Comparison of ENCODE assay signal across 1 cellular context in the genomic region with DNA sequence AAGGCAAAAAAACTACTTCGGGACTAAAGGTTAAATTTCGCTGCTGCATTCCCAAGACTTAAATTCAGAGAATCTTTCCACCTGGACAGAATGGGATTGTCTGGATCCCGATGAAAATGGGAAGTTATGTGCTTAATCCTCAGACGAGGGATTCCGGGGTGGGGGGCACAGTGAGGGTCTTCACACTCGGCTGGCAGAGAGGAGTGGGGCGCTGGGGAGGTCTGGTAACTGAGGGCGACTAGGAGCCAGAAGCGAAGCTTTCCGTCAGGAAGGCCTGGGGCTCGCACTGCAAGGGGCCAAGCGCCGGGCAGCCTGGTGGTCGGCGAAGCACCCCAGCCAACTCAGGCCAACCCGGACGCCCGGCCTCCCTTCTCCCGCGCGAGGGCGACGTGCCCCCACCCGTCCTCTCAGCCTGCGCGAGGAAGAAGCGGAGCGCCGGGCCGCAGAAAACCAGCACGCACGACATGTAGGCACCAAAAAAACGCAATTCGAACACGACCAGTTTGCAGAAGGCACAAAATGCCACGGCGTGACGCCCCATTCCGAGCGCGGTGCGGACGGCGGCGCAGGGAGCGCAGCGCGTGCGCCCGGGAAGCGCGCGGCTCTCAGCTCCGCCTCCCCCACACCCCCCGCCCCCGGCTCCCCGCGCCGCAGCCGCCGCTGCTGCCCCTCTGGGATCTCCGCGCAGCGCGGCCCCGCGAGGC.
TF ChIP-seq lines count a peak whose summit lies in the region.

No MANE protein-coding gene starts in this region.

TF ChIP-seq in HEK293, 187 proteins besides CTCF, POLR2A, EP300 and RAD21 (continued from another document and continues in another):
- TF ChIP-seq, protein P1, sequence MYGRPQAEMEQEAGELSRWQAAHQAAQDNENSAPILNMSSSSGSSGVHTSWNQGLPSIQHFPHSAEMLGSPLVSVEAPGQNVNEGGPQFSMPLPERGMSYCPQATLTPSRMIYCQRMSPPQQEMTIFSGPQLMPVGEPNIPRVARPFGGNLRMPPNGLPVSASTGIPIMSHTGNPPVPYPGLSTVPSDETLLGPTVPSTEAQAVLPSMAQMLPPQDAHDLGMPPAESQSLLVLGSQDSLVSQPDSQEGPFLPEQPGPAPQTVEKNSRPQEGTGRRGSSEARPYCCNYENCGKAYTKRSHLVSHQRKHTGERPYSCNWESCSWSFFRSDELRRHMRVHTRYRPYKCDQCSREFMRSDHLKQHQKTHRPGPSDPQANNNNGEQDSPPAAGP (tag by site-specific recombination; IDR thresholded peaks at IDR 0.05): no peak
- no peak for TF ChIP-seq ZNF157 (tag by site-specific recombination; IDR thresholded peaks at IDR 0.05)
- TF ChIP-seq ZNF416 (tag by site-specific recombination; IDR thresholded peaks at IDR 0.05): no peak
- TF ChIP-seq, protein P2, sequence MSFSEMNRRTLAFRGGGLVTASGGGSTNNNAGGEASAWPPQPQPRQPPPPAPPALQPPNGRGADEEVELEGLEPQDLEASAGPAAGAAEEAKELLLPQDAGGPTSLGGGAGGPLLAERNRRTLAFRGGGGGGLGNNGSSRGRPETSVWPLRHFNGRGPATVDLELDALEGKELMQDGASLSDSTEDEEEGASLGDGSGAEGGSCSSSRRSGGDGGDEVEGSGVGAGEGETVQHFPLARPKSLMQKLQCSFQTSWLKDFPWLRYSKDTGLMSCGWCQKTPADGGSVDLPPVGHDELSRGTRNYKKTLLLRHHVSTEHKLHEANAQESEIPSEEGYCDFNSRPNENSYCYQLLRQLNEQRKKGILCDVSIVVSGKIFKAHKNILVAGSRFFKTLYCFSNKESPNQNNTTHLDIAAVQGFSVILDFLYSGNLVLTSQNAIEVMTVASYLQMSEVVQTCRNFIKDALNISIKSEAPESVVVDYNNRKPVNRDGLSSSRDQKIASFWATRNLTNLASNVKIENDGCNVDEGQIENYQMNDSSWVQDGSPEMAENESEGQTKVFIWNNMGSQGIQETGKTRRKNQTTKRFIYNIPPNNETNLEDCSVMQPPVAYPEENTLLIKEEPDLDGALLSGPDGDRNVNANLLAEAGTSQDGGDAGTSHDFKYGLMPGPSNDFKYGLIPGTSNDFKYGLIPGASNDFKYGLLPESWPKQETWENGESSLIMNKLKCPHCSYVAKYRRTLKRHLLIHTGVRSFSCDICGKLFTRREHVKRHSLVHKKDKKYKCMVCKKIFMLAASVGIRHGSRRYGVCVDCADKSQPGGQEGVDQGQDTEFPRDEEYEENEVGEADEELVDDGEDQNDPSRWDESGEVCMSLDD (tag by site-specific recombination; IDR thresholded peaks at IDR 0.05): peak; percentile 76
- no peak for TF ChIP-seq KLF10 (tag by site-specific recombination; IDR thresholded peaks at IDR 0.05)
- TF ChIP-seq, protein P3, sequence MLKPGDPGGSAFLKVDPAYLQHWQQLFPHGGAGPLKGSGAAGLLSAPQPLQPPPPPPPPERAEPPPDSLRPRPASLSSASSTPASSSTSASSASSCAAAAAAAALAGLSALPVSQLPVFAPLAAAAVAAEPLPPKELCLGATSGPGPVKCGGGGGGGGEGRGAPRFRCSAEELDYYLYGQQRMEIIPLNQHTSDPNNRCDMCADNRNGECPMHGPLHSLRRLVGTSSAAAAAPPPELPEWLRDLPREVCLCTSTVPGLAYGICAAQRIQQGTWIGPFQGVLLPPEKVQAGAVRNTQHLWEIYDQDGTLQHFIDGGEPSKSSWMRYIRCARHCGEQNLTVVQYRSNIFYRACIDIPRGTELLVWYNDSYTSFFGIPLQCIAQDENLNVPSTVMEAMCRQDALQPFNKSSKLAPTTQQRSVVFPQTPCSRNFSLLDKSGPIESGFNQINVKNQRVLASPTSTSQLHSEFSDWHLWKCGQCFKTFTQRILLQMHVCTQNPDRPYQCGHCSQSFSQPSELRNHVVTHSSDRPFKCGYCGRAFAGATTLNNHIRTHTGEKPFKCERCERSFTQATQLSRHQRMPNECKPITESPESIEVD (tag by site-specific recombination; IDR thresholded peaks at IDR 0.05): no peak
- TF ChIP-seq RBAK (tag by site-specific recombination; IDR thresholded peaks at IDR 0.05): no peak
- TF ChIP-seq, protein P4, sequence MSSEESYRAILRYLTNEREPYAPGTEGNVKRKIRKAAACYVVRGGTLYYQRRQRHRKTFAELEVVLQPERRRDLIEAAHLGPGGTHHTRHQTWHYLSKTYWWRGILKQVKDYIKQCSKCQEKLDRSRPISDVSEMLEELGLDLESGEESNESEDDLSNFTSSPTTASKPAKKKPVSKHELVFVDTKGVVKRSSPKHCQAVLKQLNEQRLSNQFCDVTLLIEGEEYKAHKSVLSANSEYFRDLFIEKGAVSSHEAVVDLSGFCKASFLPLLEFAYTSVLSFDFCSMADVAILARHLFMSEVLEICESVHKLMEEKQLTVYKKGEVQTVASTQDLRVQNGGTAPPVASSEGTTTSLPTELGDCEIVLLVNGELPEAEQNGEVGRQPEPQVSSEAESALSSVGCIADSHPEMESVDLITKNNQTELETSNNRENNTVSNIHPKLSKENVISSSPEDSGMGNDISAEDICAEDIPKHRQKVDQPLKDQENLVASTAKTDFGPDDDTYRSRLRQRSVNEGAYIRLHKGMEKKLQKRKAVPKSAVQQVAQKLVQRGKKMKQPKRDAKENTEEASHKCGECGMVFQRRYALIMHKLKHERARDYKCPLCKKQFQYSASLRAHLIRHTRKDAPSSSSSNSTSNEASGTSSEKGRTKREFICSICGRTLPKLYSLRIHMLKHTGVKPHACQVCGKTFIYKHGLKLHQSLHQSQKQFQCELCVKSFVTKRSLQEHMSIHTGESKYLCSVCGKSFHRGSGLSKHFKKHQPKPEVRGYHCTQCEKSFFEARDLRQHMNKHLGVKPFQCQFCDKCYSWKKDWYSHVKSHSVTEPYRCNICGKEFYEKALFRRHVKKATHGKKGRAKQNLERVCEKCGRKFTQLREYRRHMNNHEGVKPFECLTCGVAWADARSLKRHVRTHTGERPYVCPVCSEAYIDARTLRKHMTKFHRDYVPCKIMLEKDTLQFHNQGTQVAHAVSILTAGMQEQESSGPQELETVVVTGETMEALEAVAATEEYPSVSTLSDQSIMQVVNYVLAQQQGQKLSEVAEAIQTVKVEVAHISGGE (tag by site-specific recombination; conservative IDR thresholded peaks at IDR 0.05; ENCODE audit: low read depth): peak; percentile 19; the same call in 1 of the 2 replicates
- peak; percentile 56 for TF ChIP-seq ZNF335 (tag by site-specific recombination; conservative IDR thresholded peaks at IDR 0.05)
- TF ChIP-seq ZNF341 (tag by site-specific recombination; IDR thresholded peaks at IDR 0.05; ENCODE audit: low read depth): no peak
- no peak for TF ChIP-seq ZNF654 (tag by site-specific recombination; IDR thresholded peaks at IDR 0.05; ENCODE audit: low read depth)
- TF ChIP-seq ZSCAN23 (tag by site-specific recombination; IDR thresholded peaks at IDR 0.05): no peak
- TF ChIP-seq, protein P5, sequence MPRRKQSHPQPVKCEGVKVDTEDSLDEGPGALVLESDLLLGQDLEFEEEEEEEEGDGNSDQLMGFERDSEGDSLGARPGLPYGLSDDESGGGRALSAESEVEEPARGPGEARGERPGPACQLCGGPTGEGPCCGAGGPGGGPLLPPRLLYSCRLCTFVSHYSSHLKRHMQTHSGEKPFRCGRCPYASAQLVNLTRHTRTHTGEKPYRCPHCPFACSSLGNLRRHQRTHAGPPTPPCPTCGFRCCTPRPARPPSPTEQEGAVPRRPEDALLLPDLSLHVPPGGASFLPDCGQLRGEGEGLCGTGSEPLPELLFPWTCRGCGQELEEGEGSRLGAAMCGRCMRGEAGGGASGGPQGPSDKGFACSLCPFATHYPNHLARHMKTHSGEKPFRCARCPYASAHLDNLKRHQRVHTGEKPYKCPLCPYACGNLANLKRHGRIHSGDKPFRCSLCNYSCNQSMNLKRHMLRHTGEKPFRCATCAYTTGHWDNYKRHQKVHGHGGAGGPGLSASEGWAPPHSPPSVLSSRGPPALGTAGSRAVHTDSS (tag by site-specific recombination; IDR thresholded peaks at IDR 0.05): no peak
- 0 out of 2 replicates have a peak, but pooled peaks have one; percentile 48 for TF ChIP-seq ZNF610 (tag by site-specific recombination; IDR thresholded peaks at IDR 0.05; ENCODE audit: borderline replicate concordance)
- TF ChIP-seq ZFHX2 (tag by site-specific recombination; conservative IDR thresholded peaks at IDR 0.05): peak; percentile 5; the same call in 1 of the 2 replicates
- 0 out of 2 replicates have a peak, but pooled peaks have one; percentile 75 for TF ChIP-seq ZNF501 (tag by site-specific recombination; IDR thresholded peaks at IDR 0.05)
- TF ChIP-seq ZNF292 (tag by site-specific recombination; IDR thresholded peaks at IDR 0.05; ENCODE audit: borderline replicate concordance, low read depth): no peak
- TF ChIP-seq, protein P6, sequence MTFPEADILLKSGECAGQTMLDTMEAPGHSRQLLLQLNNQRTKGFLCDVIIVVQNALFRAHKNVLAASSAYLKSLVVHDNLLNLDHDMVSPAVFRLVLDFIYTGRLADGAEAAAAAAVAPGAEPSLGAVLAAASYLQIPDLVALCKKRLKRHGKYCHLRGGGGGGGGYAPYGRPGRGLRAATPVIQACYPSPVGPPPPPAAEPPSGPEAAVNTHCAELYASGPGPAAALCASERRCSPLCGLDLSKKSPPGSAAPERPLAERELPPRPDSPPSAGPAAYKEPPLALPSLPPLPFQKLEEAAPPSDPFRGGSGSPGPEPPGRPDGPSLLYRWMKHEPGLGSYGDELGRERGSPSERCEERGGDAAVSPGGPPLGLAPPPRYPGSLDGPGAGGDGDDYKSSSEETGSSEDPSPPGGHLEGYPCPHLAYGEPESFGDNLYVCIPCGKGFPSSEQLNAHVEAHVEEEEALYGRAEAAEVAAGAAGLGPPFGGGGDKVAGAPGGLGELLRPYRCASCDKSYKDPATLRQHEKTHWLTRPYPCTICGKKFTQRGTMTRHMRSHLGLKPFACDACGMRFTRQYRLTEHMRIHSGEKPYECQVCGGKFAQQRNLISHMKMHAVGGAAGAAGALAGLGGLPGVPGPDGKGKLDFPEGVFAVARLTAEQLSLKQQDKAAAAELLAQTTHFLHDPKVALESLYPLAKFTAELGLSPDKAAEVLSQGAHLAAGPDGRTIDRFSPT (tag by site-specific recombination; IDR thresholded peaks at IDR 0.05): 0 out of 2 replicates have a peak, but pooled peaks have one; percentile 24
- TF ChIP-seq, protein P7, sequence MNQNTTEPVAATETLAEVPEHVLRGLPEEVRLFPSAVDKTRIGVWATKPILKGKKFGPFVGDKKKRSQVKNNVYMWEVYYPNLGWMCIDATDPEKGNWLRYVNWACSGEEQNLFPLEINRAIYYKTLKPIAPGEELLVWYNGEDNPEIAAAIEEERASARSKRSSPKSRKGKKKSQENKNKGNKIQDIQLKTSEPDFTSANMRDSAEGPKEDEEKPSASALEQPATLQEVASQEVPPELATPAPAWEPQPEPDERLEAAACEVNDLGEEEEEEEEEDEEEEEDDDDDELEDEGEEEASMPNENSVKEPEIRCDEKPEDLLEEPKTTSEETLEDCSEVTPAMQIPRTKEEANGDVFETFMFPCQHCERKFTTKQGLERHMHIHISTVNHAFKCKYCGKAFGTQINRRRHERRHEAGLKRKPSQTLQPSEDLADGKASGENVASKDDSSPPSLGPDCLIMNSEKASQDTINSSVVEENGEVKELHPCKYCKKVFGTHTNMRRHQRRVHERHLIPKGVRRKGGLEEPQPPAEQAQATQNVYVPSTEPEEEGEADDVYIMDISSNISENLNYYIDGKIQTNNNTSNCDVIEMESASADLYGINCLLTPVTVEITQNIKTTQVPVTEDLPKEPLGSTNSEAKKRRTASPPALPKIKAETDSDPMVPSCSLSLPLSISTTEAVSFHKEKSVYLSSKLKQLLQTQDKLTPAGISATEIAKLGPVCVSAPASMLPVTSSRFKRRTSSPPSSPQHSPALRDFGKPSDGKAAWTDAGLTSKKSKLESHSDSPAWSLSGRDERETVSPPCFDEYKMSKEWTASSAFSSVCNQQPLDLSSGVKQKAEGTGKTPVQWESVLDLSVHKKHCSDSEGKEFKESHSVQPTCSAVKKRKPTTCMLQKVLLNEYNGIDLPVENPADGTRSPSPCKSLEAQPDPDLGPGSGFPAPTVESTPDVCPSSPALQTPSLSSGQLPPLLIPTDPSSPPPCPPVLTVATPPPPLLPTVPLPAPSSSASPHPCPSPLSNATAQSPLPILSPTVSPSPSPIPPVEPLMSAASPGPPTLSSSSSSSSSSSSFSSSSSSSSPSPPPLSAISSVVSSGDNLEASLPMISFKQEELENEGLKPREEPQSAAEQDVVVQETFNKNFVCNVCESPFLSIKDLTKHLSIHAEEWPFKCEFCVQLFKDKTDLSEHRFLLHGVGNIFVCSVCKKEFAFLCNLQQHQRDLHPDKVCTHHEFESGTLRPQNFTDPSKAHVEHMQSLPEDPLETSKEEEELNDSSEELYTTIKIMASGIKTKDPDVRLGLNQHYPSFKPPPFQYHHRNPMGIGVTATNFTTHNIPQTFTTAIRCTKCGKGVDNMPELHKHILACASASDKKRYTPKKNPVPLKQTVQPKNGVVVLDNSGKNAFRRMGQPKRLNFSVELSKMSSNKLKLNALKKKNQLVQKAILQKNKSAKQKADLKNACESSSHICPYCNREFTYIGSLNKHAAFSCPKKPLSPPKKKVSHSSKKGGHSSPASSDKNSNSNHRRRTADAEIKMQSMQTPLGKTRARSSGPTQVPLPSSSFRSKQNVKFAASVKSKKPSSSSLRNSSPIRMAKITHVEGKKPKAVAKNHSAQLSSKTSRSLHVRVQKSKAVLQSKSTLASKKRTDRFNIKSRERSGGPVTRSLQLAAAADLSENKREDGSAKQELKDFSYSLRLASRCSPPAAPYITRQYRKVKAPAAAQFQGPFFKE (tag by site-specific recombination; IDR thresholded peaks at IDR 0.05; ENCODE audit: borderline replicate concordance): no peak
- no peak for TF ChIP-seq GLI2 (tag by site-specific recombination; IDR thresholded peaks at IDR 0.05; ENCODE audit: borderline replicate concordance, low read depth)
- no peak for TF ChIP-seq ZNF544 (tag by site-specific recombination; IDR thresholded peaks at IDR 0.05)
- TF ChIP-seq ZNF837 (tag by site-specific recombination; IDR thresholded peaks at IDR 0.05): no peak
- TF ChIP-seq ZNF221 (tag by site-specific recombination; IDR thresholded peaks at IDR 0.05; ENCODE audit: borderline replicate concordance): no peak
- TF ChIP-seq, protein P8, sequence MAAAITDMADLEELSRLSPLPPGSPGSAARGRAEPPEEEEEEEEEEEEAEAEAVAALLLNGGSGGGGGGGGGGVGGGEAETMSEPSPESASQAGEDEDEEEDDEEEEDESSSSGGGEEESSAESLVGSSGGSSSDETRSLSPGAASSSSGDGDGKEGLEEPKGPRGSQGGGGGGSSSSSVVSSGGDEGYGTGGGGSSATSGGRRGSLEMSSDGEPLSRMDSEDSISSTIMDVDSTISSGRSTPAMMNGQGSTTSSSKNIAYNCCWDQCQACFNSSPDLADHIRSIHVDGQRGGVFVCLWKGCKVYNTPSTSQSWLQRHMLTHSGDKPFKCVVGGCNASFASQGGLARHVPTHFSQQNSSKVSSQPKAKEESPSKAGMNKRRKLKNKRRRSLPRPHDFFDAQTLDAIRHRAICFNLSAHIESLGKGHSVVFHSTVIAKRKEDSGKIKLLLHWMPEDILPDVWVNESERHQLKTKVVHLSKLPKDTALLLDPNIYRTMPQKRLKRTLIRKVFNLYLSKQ (tag by site-specific recombination; IDR thresholded peaks at IDR 0.05; ENCODE audit: borderline replicate concordance): no peak
- TF ChIP-seq HOXA7 (CRISPR knock-in tag; IDR thresholded peaks at IDR 0.05; ENCODE audit: borderline replicate concordance): no peak
- no peak for TF ChIP-seq ZNF354C (tag by site-specific recombination; IDR thresholded peaks at IDR 0.05; ENCODE audit: borderline replicate concordance, low read depth)
- no peak; the same call in 1 of the 2 replicates for TF ChIP-seq ZIC2 (tag by site-specific recombination; IDR thresholded peaks at IDR 0.05)
- TF ChIP-seq HOXC10 (CRISPR knock-in tag; IDR thresholded peaks at IDR 0.05): no peak
